ENCODE assay signal across 16 cellular contexts in genomic region chr7:130298927-130299326, GRCh38. TPM values are rescaled to one million over a fixed set of nuclear protein-coding genes. Genes with fewer than 3 reads are reported as not detected.
A peak's percentile ranks its signal among the peaks of the same experiment; 100 is the strongest.
DNase-seq lines count a peak whose midpoint lies in the region; ATAC-seq and TF ChIP-seq lines count a peak whose summit lies in the region.
"Had no signal": no experiment of that assay in that cellular context is flagged by ENCODE, and none has a peak within 500 bp of the region (broad histone marks: within the 10 kb centered on the region; RNA-seq: fewer than 3 reads in every experiment).

No MANE protein-coding gene starts in this region.

- H3K9me3 Mint-ChIP-seq in CD8-positive, alpha-beta T cell: no peaks in the 10 kb centered on the region

- no peak overlapping the region for H3K4me3 Mint-ChIP-seq in CD8-positive, alpha-beta T cell
- H3K4me3 Mint-ChIP-seq: H9 had no signal

- TF ChIP-seq RAD21 in neural cell (conservative IDR thresholded peaks at IDR 0.05): no peak

- no peaks in the 10 kb centered on the region for H3K27me3 ChIP-seq in hepatocyte
- no peaks in the 10 kb centered on the region for H3K27me3 ChIP-seq in neural cell (ENCODE audit: insufficient read depth, low read depth, low read length)
- H3K27me3 ChIP-seq in CD8-positive, alpha-beta T cell (ENCODE audit: insufficient read depth, low read length): no peaks in the 10 kb centered on the region

- no peaks in the 10 kb centered on the region for H3K9me2 ChIP-seq in hepatocyte (replicated peaks; ENCODE audit: insufficient read depth)
- H3K9me2 ChIP-seq in neural cell (ENCODE audit: insufficient read depth, low read length): no peaks in the 10 kb centered on the region

- CTCF ChIA-PET in CD8-positive, alpha-beta T cell (lab: Charles Lee): interaction anchor here (1.2 kb wide), 1 partner anchor 10 kb away, joined by 4 read pairs; no protein-coding TSS in a partner anchor

- peaks cover 3% of the 10 kb centered on the region for H3F3A ChIP-seq in neural cell (ENCODE audit: insufficient read depth, low read length, poor library complexity, severe bottlenecking)

- ATAC-seq in CD8-positive, alpha-beta T cell: no peak

- H3K36me3 ChIP-seq in hepatocyte (replicated peaks; ENCODE audit: insufficient read depth, low read depth) (no peaks in the 10 kb centered on the region), neural cell (ENCODE audit: insufficient read depth, low read length) (no peaks in the 10 kb centered on the region)
- no peaks in the 10 kb centered on the region for H3K36me3 ChIP-seq in CD8-positive, alpha-beta T cell (ENCODE audit: insufficient read depth, low read length)

- H3K4me3 ChIP-seq in hepatocyte: no peak overlapping the region
- no peak overlapping the region for H3K4me3 ChIP-seq in neural cell (ENCODE audit: low read length)
- H3K4me3 ChIP-seq in coronary artery: no peak overlapping the region
- H3K4me3 ChIP-seq in CD8-positive, alpha-beta T cell (ENCODE audit: low read depth, low read length): no peak overlapping the region

- H3K27ac ChIP-seq in hepatocyte (peak overlapping the region; percentile 4), neural cell (ENCODE audit: low read length) (peak overlapping the region; percentile 97), coronary artery (no peak overlapping the region)
- H3K27ac ChIP-seq in CD8-positive, alpha-beta T cell (ENCODE audit: low read depth, low read length): no peak overlapping the region

- H3K9me3 ChIP-seq in hepatocyte (ENCODE audit: low read depth) (no peaks in the 10 kb centered on the region), neural cell (ENCODE audit: low read length) (no peaks in the 10 kb centered on the region)
- H3K9me3 ChIP-seq in CD8-positive, alpha-beta T cell (ENCODE audit: low read length): no peaks in the 10 kb centered on the region

- intact Hi-C loops in CD8-positive, alpha-beta T cell (cut with DNase I, micrococcal nuclease): no loop called here

- DNase-seq in T47D (ENCODE audit: low read depth in 1 of 2, low spot score in 1 of 2) (peak; percentile 21 to 87), hepatocyte (ENCODE audit: low spot score) (no peak), NCI-H510A treated with DMSO at 0.1 percent for 48 hours (lab: John Stamatoyannopoulos, UW) (no peak), coronary artery (ENCODE audit: low spot score) (no peak)
- no peak for DNase-seq in activated naive CD4-positive, alpha-beta T cell treated with Interleukin-2 at 50 U/mL for 16 hours
- no peak for DNase-seq in CD8-positive, alpha-beta T cell
- DNase-seq: CD4-positive, CD25-positive, alpha-beta regulatory T cell; H9; MM.1S; NCI-H1105 treated with DMSO at 0.1 percent for 48 hours; NCI-H187; NCI-H446; OCI-M1; RPMI8226; SIG-M5 had no signal

- peak overlapping the region; percentile 13 for H3K9ac ChIP-seq in neural cell (ENCODE audit: low read length)

- POLR2A ChIA-PET in CD8-positive, alpha-beta T cell (lab: Charles Lee): no interaction called here

- H3K4me1 Mint-ChIP-seq in CD8-positive, alpha-beta T cell (ENCODE audit: low read depth): peaks cover 3% of the 10 kb centered on the region
- H3K4me1 Mint-ChIP-seq: CD4-positive, CD25-positive, alpha-beta regulatory T cell; H9 had no signal

- no peaks in the 10 kb centered on the region for H3K79me2 ChIP-seq in hepatocyte
- H3K79me2 ChIP-seq in neural cell (replicated peaks; ENCODE audit: insufficient read depth, low read length): no peaks in the 10 kb centered on the region

- TF ChIP-seq EP300 in neural cell (conservative IDR thresholded peaks at IDR 0.05; ENCODE audit: poor library complexity, severe bottlenecking): no peak

- WGBS in hepatocyte (ENCODE audit: low lambda C conversion rate, missing lambda C conversion rate): 90% methylated on average over 2 of the region's 2 CpGs

- no peaks in the 10 kb centered on the region for H3K27me3 Mint-ChIP-seq in CD8-positive, alpha-beta T cell (ENCODE audit: low read depth)

- H3K27ac Mint-ChIP-seq in CD8-positive, alpha-beta T cell: no peak overlapping the region
- H3K27ac Mint-ChIP-seq: CD4-positive, CD25-positive, alpha-beta regulatory T cell; H9 had no signal

- H2AFZ ChIP-seq in hepatocyte: no peak overlapping the region
- H2AFZ ChIP-seq in neural cell (ENCODE audit: low read depth, low read length): no peak overlapping the region

- no peaks in the 10 kb centered on the region for H3K4me1 ChIP-seq in hepatocyte (ENCODE audit: insufficient read depth)
- no peaks in the 10 kb centered on the region for H3K4me1 ChIP-seq in CD8-positive, alpha-beta T cell (ENCODE audit: insufficient read depth, low read length)

- no peaks in the 10 kb centered on the region for H4K20me1 ChIP-seq in hepatocyte (ENCODE audit: insufficient read depth, poor library complexity, severe bottlenecking)
- no peaks in the 10 kb centered on the region for H4K20me1 ChIP-seq in neural cell (ENCODE audit: insufficient read depth)

- H3K4me2 ChIP-seq in hepatocyte (no peak overlapping the region), neural cell (ENCODE audit: low read length) (no peak overlapping the region)

- TF ChIP-seq CTCF in hepatocyte (IDR thresholded peaks at IDR 0.05; ENCODE audit: poor library complexity) (no peak), neural cell (IDR thresholded peaks at IDR 0.05; ENCODE audit: poor library complexity, severe bottlenecking) (no peak), coronary artery (IDR thresholded peaks at IDR 0.05) (no peak)
- no peak for TF ChIP-seq CTCF in CD8-positive, alpha-beta T cell (IDR thresholded peaks at IDR 0.05)

- in situ Hi-C loops in T47D (cut with HindIII; ENCODE audit: low pct_unique_long_range_greater_than_20kb, low sequenced_read_pairs): no loop called here

- no peaks in the 10 kb centered on the region for H3K36me3 Mint-ChIP-seq in CD8-positive, alpha-beta T cell
- H3K36me3 Mint-ChIP-seq: CD4-positive, CD25-positive, alpha-beta regulatory T cell had no signal

TF ChIP-seq in neural cell, 6 proteins besides CTCF, POLR2A, EP300 and RAD21:
- no peak for TF ChIP-seq SMC3 (conservative IDR thresholded peaks at IDR 0.05; ENCODE audit: poor library complexity)
- TF ChIP-seq TAF1 (IDR thresholded peaks at IDR 0.05; ENCODE audit: low read depth): no peak
- no peak for TF ChIP-seq MXI1 (conservative IDR thresholded peaks at IDR 0.05; ENCODE audit: poor library complexity, severe bottlenecking)
- no peak for TF ChIP-seq REST (IDR thresholded peaks at IDR 0.05; ENCODE audit: borderline replicate concordance)
- no peak for TF ChIP-seq EZH2 (IDR thresholded peaks at IDR 0.05; ENCODE audit: borderline replicate concordance, insufficient read depth, low read length, poor library complexity, severe bottlenecking)
- TF ChIP-seq POLR2AphosphoS5 (IDR thresholded peaks at IDR 0.05): no peak

RNA-seq across cellular contexts. Expression of gene CPA4, which starts 6.0 kb away (rescaled TPM):
- total RNA-seq in hepatocyte: 1.1 and 2.1 TPM in 2 replicates
- 1.9 and 3.3 TPM in 2 replicates for polyA plus RNA-seq in hepatocyte
- 8.9 and 9.2 TPM in 2 replicates for polyA plus RNA-seq in neural cell
- 1.2 and 3.8 TPM in 2 replicates for polyA minus RNA-seq in neural cell
- not detected for total RNA-seq in CD8-positive, alpha-beta T cell
- total RNA-seq: CD4-positive, CD25-positive, alpha-beta regulatory T cell; H9 had no signal
- polyA plus RNA-seq: CD4-positive, CD25-positive, alpha-beta regulatory T cell had no signal

RNA-seq across cellular contexts. Expression of gene CPA2, which starts 32.3 kb away (rescaled TPM):
- 198 and 298 TPM in 2 replicates for total RNA-seq in hepatocyte
- polyA plus RNA-seq in hepatocyte (284 and 303 TPM in 2 replicates), neural cell (0.41 TPM in 1 of 2 replicates, not detected in the other)
- polyA minus RNA-seq in neural cell: not detected in 2 replicates
- total RNA-seq in CD8-positive, alpha-beta T cell: not detected
- total RNA-seq: CD4-positive, CD25-positive, alpha-beta regulatory T cell; H9 had no signal
- polyA plus RNA-seq: CD4-positive, CD25-positive, alpha-beta regulatory T cell had no signal

RNA-seq across cellular contexts. Expression of gene CPA5, which starts 45.7 kb away (rescaled TPM):
- total RNA-seq in hepatocyte: not detected in 2 replicates
- polyA plus RNA-seq in hepatocyte (0.30 TPM in 1 of 2 replicates, not detected in the other), neural cell (not detected in 2 replicates)
- polyA minus RNA-seq in neural cell: 0.46 and 0.49 TPM in 2 replicates
- not detected for total RNA-seq in CD8-positive, alpha-beta T cell
- total RNA-seq: H9 had no signal

Comparison
In these comparisons a context has a peak if more than half of its experiments do, and no peak if none do; other contexts are left out.
1. DNase-seq: peak in T47D (2 of 2); none in hepatocyte (single experiment), NCI-H510A treated with DMSO at 0.1 percent for 48 hours (single experiment), coronary artery (single experiment), activated naive CD4-positive, alpha-beta T cell treated with Interleukin-2 at 50 U/mL for 16 hours (single experiment) and CD8-positive, alpha-beta T cell (0 of 7).
2. H3K27ac ChIP-seq: peak in hepatocyte (single experiment) and neural cell (single experiment); none in coronary artery (0 of 2) and CD8-positive, alpha-beta T cell (single experiment).
3. RNA of gene CPA2, which starts 32.3 kb away (total RNA-seq): 198 to 298 TPM in hepatocyte; not detected in CD8-positive, alpha-beta T cell; every median in the first group is over 100 times any median in the second.